ENCODE assay signal across 8 cellular contexts in the genomic region with DNA sequence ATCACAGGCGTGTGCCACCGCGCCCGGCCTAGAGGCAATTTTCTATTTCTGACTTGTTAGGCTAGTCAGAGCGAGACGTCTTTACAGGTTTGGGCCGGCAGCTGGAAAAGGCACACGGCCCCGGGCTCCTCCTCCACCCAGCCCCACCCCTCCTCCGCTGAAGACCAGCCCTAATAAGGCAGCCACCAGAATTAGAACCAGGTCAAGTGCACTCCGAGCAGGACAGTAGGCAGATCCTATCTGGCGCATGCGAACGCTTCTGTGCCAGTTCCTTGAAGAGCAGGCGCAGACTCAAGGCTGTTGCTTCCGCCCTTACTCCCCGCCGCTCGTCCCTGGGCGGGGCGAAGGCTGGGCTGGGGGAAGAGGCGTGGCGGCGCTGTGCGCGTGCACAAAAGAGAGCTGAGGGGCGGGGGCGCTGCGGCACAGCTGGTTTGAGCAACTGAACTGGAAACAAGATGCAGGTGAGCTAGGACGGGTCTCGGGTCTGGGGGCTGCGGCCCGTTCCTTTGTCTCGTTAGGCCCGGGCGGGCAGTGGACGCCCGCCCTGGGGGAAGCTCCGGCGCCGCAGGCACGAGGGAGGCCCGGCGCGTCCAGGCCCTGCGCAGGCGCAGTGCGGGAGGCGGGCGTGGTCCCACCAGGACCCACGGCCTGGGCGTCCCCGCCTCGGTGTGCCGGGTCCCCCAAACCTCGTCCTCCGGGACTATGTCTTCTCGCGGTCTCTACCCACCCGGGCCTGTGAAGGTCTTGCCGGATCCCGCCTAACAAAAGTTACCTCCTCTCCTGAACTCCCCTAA. TPM values are rescaled to one million over a fixed set of nuclear protein-coding genes. Genes with fewer than 3 reads are reported as not detected.
DNase-seq lines count a peak whose midpoint lies in the region; ATAC-seq and TF ChIP-seq lines count a peak whose summit lies in the region.

TSS of gene PDCL3 (plus strand) at position 381 of the 794 bp plus-strand sequence. CDS start at position 456, 75 bp downstream.

- intact Hi-C loops in T-helper 1 cell treated with Interleukin-12 subunit alpha and Interleukin-12 subunit beta and Interleukin-4 antibody, amounts not matched to agents 30 ng/mL and 1 ng/mL, for 36 hours (cut with micrococcal nuclease): loop anchor here (1.0 to 10.0 kb wide), 16 partner anchors 9 to 1408 kb away; partner anchors contain the start of genes CHST10, CNOT11, LIPT1 and MITD1
- intact Hi-C loops in heart right ventricle (cut with DNase I): loop anchor here in 3 of 10 donors (5.0 to 10.0 kb wide), 3 partner anchors 138 to 148 kb away; partner anchors contain the start of gene CHST10 (in 1 of the 3)
- intact Hi-C loops in posterior cingulate gyrus (cut with DNase I): loop anchor here (1.0 to 2.0 kb wide), 3 partner anchors 14 to 146 kb away; partner anchors contain the start of gene CHST10

- peak within 1 kb of the TSS; percentile 57 to 95 (median 84) for H3K4me3 ChIP-seq in heart right ventricle
- peak within 1 kb of the TSS; percentile 65 to 79 (median 68) for H3K4me3 ChIP-seq in upper lobe of left lung

- ATAC-seq in HG02870 (IDR thresholded peaks at IDR 0.05; ENCODE audit: unreplicated experiment) (peak; percentile 93), heart right ventricle (peak; percentile 96 to 98 (median 98)), upper lobe of left lung (ENCODE audit: low FRiP score in 2 of 2) (peak; percentile 98 to 99)

- TF ChIP-seq EP300 in upper lobe of left lung (IDR thresholded peaks at IDR 0.05): no peak

- TF ChIP-seq CTCF in GM13976 (IDR thresholded peaks at IDR 0.05; ENCODE audit: borderline replicate concordance, control extremely low read depth, extremely low read depth, insufficient read depth, missing control alignments) (no peak), heart right ventricle (IDR thresholded peaks at IDR 0.05) (peak in 5 of 9 donors; percentile 13 to 50 (median 33)), upper lobe of left lung (IDR thresholded peaks at IDR 0.05) (peak in 3 of 6 experiments; percentile 21 to 46 (median 33))

- H3K9me3 ChIP-seq in heart right ventricle (no peaks in the 10 kb centered on the region), upper lobe of left lung (no peaks in the 10 kb centered on the region)

- peaks cover 0 to 20% (median 13%) of the 10 kb centered on the region in 9 donors for H3K4me1 ChIP-seq in heart right ventricle
- H3K4me1 ChIP-seq in upper lobe of left lung: peaks cover 7 to 28% (median 18%) of the 10 kb centered on the region in 4 donors

- no peaks in the 10 kb centered on the region for H3K27me3 ChIP-seq in heart right ventricle
- no peaks in the 10 kb centered on the region for H3K27me3 ChIP-seq in upper lobe of left lung

- in situ Hi-C loops in GM13976 (cut with MboI; ENCODE audit: low sequenced_read_pairs, unreplicated experiment): no loop called here

- H3K36me3 ChIP-seq in heart right ventricle (peaks cover 0 to 22% (median 14%) of the 10 kb centered on the region in 9 donors), upper lobe of left lung (peaks cover 2 to 16% (median 14%) of the 10 kb centered on the region in 4 donors)

- peak in 3 of 4 donors; percentile 39 to 81 (median 76) for TF ChIP-seq POLR2A in upper lobe of left lung (IDR thresholded peaks at IDR 0.05)

- DNase-seq in GM13976 (ENCODE audit: low spot score) (peak; percentile 97), NCI-H146 treated with DMSO at 0.1 percent for 48 hours (lab: John Stamatoyannopoulos, UW; ENCODE audit: unreplicated experiment) (peak; percentile 95), amniotic epithelial cell (ENCODE audit: low read depth) (peak; percentile 100), heart right ventricle (peak; percentile 96), posterior cingulate gyrus (peak; percentile 87 to 99 (median 92)), upper lobe of left lung (peak; percentile 98 to 99)

- H3K27ac ChIP-seq in heart right ventricle: peak within 1 kb of the TSS; percentile 80 to 96 (median 90)
- peak within 1 kb of the TSS; percentile 89 to 94 (median 91) for H3K27ac ChIP-seq in upper lobe of left lung

- WGBS in heart right ventricle, 2 donors: 0% methylated on average over 62 of the region's 62 CpGs
- WGBS in upper lobe of left lung, 2 donors: 0 to 2% methylated on average over 5 to 32 of the region's 62 CpGs

RNA-seq across cellular contexts. Expression of gene PDCL3, which starts in this region (rescaled TPM):
- 35.0 and 35.3 TPM in 2 replicates for total RNA-seq in T-helper 1 cell treated with Interleukin-12 subunit alpha and Interleukin-12 subunit beta and Interleukin-4 antibody, amounts not matched to agents 30 ng/mL and 1 ng/mL, for 36 hours
- 10 to 100 TPM; 17.0 to 30.0 (median 23.4) TPM for total RNA-seq in heart right ventricle
- polyA plus RNA-seq in heart right ventricle: 10 to 100 TPM; 23.3 to 24.1 TPM
- 10 to 100 TPM in 5 of 6 donors, 1 to 10 TPM in 1; 6.3 to 21.7 (median 15.0) TPM for total RNA-seq in upper lobe of left lung

Comparison
In these comparisons a context has a peak if more than half of its experiments do, and no peak if none do; other contexts are left out.
1. Peak in every context shown above with its lines: DNase-seq, ATAC-seq, H3K4me3 ChIP-seq and H3K27ac ChIP-seq.